ENCODE assay signal across 13 cellular contexts in the genomic region with DNA sequence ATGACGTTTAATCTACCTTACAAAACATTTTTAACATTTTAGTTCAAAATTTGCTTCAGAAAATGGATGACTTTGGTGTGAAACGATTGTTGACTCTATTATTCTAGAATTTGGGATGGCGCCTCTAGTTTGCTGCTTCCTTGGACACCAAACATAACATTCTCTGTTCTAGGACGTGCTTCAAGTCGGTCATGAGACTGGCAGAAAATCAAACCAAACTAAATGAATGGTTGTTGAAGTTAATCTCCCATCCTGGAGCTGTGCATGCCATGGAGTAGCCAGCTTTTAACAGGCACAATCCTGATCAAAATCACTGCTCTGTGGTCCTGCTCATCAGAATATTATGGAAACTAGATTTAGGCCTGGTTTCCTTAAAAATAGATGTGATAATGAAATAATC. TPM values are rescaled to one million over a fixed set of nuclear protein-coding genes. Genes with fewer than 3 reads are reported as not detected.
DNase-seq lines count a peak whose midpoint lies in the region; ATAC-seq and TF ChIP-seq lines count a peak whose summit lies in the region.
"Had no signal": no experiment of that assay in that cellular context is flagged by ENCODE, and none has a peak within 500 bp of the region (broad histone marks: within the 10 kb centered on the region; RNA-seq: fewer than 3 reads in every experiment).

No MANE protein-coding gene starts in this region.

- H3K36me3 ChIP-seq in breast epithelium (no peaks in the 10 kb centered on the region), right atrium auricular region (no peaks in the 10 kb centered on the region), skeletal muscle tissue (ENCODE audit: control insufficient read depth in 3 of 3, insufficient read depth in 3 of 3, low read length in 3 of 3) (no peaks in the 10 kb centered on the region)

- no peaks in the 10 kb centered on the region for H3K9me3 ChIP-seq in breast epithelium
- H3K9me3 ChIP-seq in right atrium auricular region, result no peaks in the 10 kb centered on the region
- no peaks in the 10 kb centered on the region for H3K9me3 ChIP-seq in skeletal muscle tissue (ENCODE audit: control insufficient read depth in 3 of 3, low read length in 3 of 3)
- no peaks in the 10 kb centered on the region for H3K9me3 ChIP-seq in CD4-positive, alpha-beta T cell (ENCODE audit: control insufficient read depth, low read length)

- H3K4me1 ChIP-seq in breast epithelium (no peaks in the 10 kb centered on the region), right atrium auricular region (peaks cover 0 to 27% of the 10 kb centered on the region in 2 donors), skeletal muscle tissue (ENCODE audit: control insufficient read depth in 3 of 3, insufficient read depth in 3 of 3, low read length in 3 of 3) (peaks cover 7 to 25% (median 20%) of the 10 kb centered on the region in 3 donors)

- no peak for ATAC-seq in CD4-positive, alpha-beta T cell (ENCODE audit: poor library complexity)
- ATAC-seq: stimulated activated naive CD8-positive, alpha-beta T cell treated with anti-CD3 and anti-CD28 coated beads, Interleukin-15, amount 100 ng/mL, for 72 hours had no signal

- no peak overlapping the region for H3K4me3 Mint-ChIP-seq in Calu3 (ENCODE audit: low read depth, unreplicated experiment)
- no peak overlapping the region for H3K4me3 Mint-ChIP-seq in CD4-positive, alpha-beta T cell
- H3K4me3 Mint-ChIP-seq: B cell; central memory CD8-positive, alpha-beta T cell; naive B cell; stimulated activated naive CD8-positive, alpha-beta T cell treated with anti-CD3 and anti-CD28 coated beads, Interleukin-15, amount 100 ng/mL, for 72 hours had no signal

- H3K27me3 ChIP-seq in breast epithelium, result no peaks in the 10 kb centered on the region
- H3K27me3 ChIP-seq in right atrium auricular region, result no peaks in the 10 kb centered on the region
- no peaks in the 10 kb centered on the region for H3K27me3 ChIP-seq in skeletal muscle tissue (ENCODE audit: control insufficient read depth in 3 of 3, insufficient read depth in 3 of 3, low read length in 3 of 3)
- H3K27me3 ChIP-seq in CD4-positive, alpha-beta T cell (ENCODE audit: control insufficient read depth, insufficient read depth, low read length), result no peaks in the 10 kb centered on the region

- H3K9me3 Mint-ChIP-seq in Calu3 (ENCODE audit: low read depth, unreplicated experiment), result no peaks in the 10 kb centered on the region
- no peaks in the 10 kb centered on the region for H3K9me3 Mint-ChIP-seq in CD4-positive, alpha-beta T cell
- H3K9me3 Mint-ChIP-seq: central memory CD8-positive, alpha-beta T cell; naive B cell; stimulated activated naive CD8-positive, alpha-beta T cell treated with anti-CD3 and anti-CD28 coated beads, Interleukin-15, amount 100 ng/mL, for 72 hours had no signal

- H3K4me1 Mint-ChIP-seq in Calu3 (ENCODE audit: low read depth, unreplicated experiment), result peaks cover 26% of the 10 kb centered on the region
- H3K4me1 Mint-ChIP-seq in CD4-positive, alpha-beta T cell (ENCODE audit: low read depth), result peaks cover 5% of the 10 kb centered on the region

- peak overlapping the region; percentile 60 for H3K27ac Mint-ChIP-seq in Calu3 (ENCODE audit: unreplicated experiment)
- no peak overlapping the region for H3K27ac Mint-ChIP-seq in CD4-positive, alpha-beta T cell
- H3K27ac Mint-ChIP-seq: B cell; stimulated activated naive CD8-positive, alpha-beta T cell treated with anti-CD3 and anti-CD28 coated beads, Interleukin-15, amount 100 ng/mL, for 72 hours had no signal

- TF ChIP-seq POLR2A in breast epithelium (IDR thresholded peaks at IDR 0.05), result no peak

- peaks cover 5% of the 10 kb centered on the region for H3K36me3 Mint-ChIP-seq in Calu3 (ENCODE audit: insufficient read depth, unreplicated experiment)
- no peaks in the 10 kb centered on the region for H3K36me3 Mint-ChIP-seq in CD4-positive, alpha-beta T cell (ENCODE audit: low read depth)
- H3K36me3 Mint-ChIP-seq: naive B cell had no signal

- intact Hi-C loops in Calu3 (cut with micrococcal nuclease; ENCODE audit: unreplicated experiment), result loop anchor here (2.0 kb wide), 1 partner anchor 37 kb away; no protein-coding TSS in a partner anchor
- intact Hi-C loops in breast epithelium (cut with DNase I; ENCODE audit: low total_unique reads), result no loop called here
- intact Hi-C loops in CD4-positive, alpha-beta T cell (cut with DNase I, micrococcal nuclease), result no loop called here

- no peaks in the 10 kb centered on the region for H3K27me3 Mint-ChIP-seq in Calu3 (ENCODE audit: unreplicated experiment)
- no peaks in the 10 kb centered on the region for H3K27me3 Mint-ChIP-seq in CD4-positive, alpha-beta T cell
- H3K27me3 Mint-ChIP-seq: B cell; central memory CD8-positive, alpha-beta T cell; naive B cell; stimulated activated naive CD8-positive, alpha-beta T cell treated with anti-CD3 and anti-CD28 coated beads, Interleukin-15, amount 100 ng/mL, for 72 hours had no signal

- H3K4me3 ChIP-seq in breast epithelium (no peak overlapping the region), right atrium auricular region (no peak overlapping the region), skeletal muscle tissue (ENCODE audit: low read length in 3 of 3) (no peak overlapping the region)

- DNase-seq in Calu3 (no peak), breast epithelium (ENCODE audit: low spot score in 2 of 2) (peak in 1 of 2 donors; percentile 25), right atrium auricular region (ENCODE audit: low spot score) (no peak), SKM-1 (lab: John Stamatoyannopoulos, UW; ENCODE audit: unreplicated experiment) (no peak), DMS 273 treated with DMSO at 0.1 percent for 48 hours (lab: John Stamatoyannopoulos, UW) (no peak)
- no peak for DNase-seq in CD4-positive, alpha-beta T cell
- DNase-seq in central memory CD4-positive, alpha-beta T cell, result no peak
- DNase-seq: naive B cell; NCI-H774; stimulated activated naive CD8-positive, alpha-beta T cell treated with anti-CD3 and anti-CD28 coated beads, Interleukin-15, amount 100 ng/mL, for 72 hours had no signal

- H3K27ac ChIP-seq in breast epithelium, result peak overlapping the region; percentile 49 to 80
- H3K27ac ChIP-seq in right atrium auricular region, result peak overlapping the region; percentile 66 to 73
- peak overlapping the region; percentile 42 for H3K27ac ChIP-seq in skeletal muscle tissue (ENCODE audit: low read depth, low read length)
- no peak overlapping the region for H3K27ac ChIP-seq in CD4-positive, alpha-beta T cell (ENCODE audit: low read depth, low read length)

- CTCF ChIA-PET in Calu3 (lab: Charles Lee), result interaction anchor here (0.6 to 1.5 kb wide), 3 partner anchors 39 to 266 kb away, joined by 3 to 5 read pairs (median 5); no protein-coding TSS in a partner anchor
- CTCF ChIA-PET in CD4-positive, alpha-beta T cell (lab: Charles Lee), result no interaction called here

- no peak overlapping the region for H3K9ac ChIP-seq in skeletal muscle tissue (ENCODE audit: low read depth in 1 of 3, low read length in 3 of 3)

- no TSS peak for BruUV-seq in Calu3 (replicated peaks; lab: Mats Ljungman, UMichigan)

- no peak for TF ChIP-seq CTCF in Calu3 (IDR thresholded peaks at IDR 0.05; ENCODE audit: unreplicated experiment)
- TF ChIP-seq CTCF in breast epithelium (IDR thresholded peaks at IDR 0.05), result no peak
- TF ChIP-seq CTCF in right atrium auricular region (IDR thresholded peaks at IDR 0.05), result no peak
- no peak for TF ChIP-seq CTCF in CD4-positive, alpha-beta T cell (IDR thresholded peaks at IDR 0.05)

- POLR2A ChIA-PET in CD4-positive, alpha-beta T cell (lab: Charles Lee), result no interaction called here

RNA-seq across cellular contexts. Expression of a gene that starts 9.6 kb away (rescaled TPM):
- 38.8 and 41.9 TPM in 2 replicates for total RNA-seq in Calu3 (2022)
- 10 to 100 TPM; 50.2 to 65.9 (median 65.9) TPM for total RNA-seq in breast epithelium
- 100 to 1,000 TPM in 1 of 2 donors, 10 to 100 TPM in 1; 82.3 to 142 TPM for total RNA-seq in right atrium auricular region
- 33.9 TPM for total RNA-seq in skeletal muscle tissue
- total RNA-seq in CD4-positive, alpha-beta T cell, result 10 to 100 TPM; 34.2 to 34.8 TPM

RNA-seq across cellular contexts. Expression of a gene that starts 59.1 kb away (rescaled TPM):
- total RNA-seq in Calu3 (2022) (63.1 and 76.8 TPM in 2 replicates), breast epithelium (100 to 1,000 TPM; 102 to 120 (median 119) TPM), right atrium auricular region (100 to 1,000 TPM in 1 of 2 donors, 10 to 100 TPM in 1; 96.3 to 144 TPM), skeletal muscle tissue (32.9 TPM)
- total RNA-seq in CD4-positive, alpha-beta T cell, result 10 to 100 TPM; 50.2 TPM
